Comparison of ENCODE assay signal across 1 cellular context in genomic region chr5:68533571-68534051, GRCh38.
TF ChIP-seq lines count a peak whose summit lies in the region.

No MANE protein-coding gene starts in this region.

TF ChIP-seq in SK-N-SH, 30 proteins besides CTCF, POLR2A, EP300 and RAD21 (continued from another document):
- TF ChIP-seq, protein P1, sequence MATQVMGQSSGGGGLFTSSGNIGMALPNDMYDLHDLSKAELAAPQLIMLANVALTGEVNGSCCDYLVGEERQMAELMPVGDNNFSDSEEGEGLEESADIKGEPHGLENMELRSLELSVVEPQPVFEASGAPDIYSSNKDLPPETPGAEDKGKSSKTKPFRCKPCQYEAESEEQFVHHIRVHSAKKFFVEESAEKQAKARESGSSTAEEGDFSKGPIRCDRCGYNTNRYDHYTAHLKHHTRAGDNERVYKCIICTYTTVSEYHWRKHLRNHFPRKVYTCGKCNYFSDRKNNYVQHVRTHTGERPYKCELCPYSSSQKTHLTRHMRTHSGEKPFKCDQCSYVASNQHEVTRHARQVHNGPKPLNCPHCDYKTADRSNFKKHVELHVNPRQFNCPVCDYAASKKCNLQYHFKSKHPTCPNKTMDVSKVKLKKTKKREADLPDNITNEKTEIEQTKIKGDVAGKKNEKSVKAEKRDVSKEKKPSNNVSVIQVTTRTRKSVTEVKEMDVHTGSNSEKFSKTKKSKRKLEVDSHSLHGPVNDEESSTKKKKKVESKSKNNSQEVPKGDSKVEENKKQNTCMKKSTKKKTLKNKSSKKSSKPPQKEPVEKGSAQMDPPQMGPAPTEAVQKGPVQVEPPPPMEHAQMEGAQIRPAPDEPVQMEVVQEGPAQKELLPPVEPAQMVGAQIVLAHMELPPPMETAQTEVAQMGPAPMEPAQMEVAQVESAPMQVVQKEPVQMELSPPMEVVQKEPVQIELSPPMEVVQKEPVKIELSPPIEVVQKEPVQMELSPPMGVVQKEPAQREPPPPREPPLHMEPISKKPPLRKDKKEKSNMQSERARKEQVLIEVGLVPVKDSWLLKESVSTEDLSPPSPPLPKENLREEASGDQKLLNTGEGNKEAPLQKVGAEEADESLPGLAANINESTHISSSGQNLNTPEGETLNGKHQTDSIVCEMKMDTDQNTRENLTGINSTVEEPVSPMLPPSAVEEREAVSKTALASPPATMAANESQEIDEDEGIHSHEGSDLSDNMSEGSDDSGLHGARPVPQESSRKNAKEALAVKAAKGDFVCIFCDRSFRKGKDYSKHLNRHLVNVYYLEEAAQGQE (IDR thresholded peaks at IDR 0.05; ENCODE audit: low read depth, low read length), result no peak
- no peak for TF ChIP-seq GABPA (IDR thresholded peaks at IDR 0.05; ENCODE audit: low read depth)
- TF ChIP-seq RCOR1 (IDR thresholded peaks at IDR 0.05; ENCODE audit: low read length), result peak; percentile 77; the same call in 1 of the 2 replicates
- peak; percentile 77 for TF ChIP-seq FOXJ3 (CRISPR knock-in tag; IDR thresholded peaks at IDR 0.05)
- TF ChIP-seq IRF3 (IDR thresholded peaks at IDR 0.05; ENCODE audit: low read depth, low read length), result no peak
- TF ChIP-seq, protein P2, sequence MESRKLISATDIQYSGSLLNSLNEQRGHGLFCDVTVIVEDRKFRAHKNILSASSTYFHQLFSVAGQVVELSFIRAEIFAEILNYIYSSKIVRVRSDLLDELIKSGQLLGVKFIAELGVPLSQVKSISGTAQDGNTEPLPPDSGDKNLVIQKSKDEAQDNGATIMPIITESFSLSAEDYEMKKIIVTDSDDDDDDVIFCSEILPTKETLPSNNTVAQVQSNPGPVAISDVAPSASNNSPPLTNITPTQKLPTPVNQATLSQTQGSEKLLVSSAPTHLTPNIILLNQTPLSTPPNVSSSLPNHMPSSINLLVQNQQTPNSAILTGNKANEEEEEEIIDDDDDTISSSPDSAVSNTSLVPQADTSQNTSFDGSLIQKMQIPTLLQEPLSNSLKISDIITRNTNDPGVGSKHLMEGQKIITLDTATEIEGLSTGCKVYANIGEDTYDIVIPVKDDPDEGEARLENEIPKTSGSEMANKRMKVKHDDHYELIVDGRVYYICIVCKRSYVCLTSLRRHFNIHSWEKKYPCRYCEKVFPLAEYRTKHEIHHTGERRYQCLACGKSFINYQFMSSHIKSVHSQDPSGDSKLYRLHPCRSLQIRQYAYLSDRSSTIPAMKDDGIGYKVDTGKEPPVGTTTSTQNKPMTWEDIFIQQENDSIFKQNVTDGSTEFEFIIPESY (IDR thresholded peaks at IDR 0.05; ENCODE audit: borderline replicate concordance, low read depth), result no peak
- no peak for TF ChIP-seq USF2 (IDR thresholded peaks at IDR 0.05; ENCODE audit: borderline replicate concordance, low read depth, low read length)
- TF ChIP-seq RFX5 (IDR thresholded peaks at IDR 0.05; ENCODE audit: low read length), result no peak
- TF ChIP-seq TEAD4 (IDR thresholded peaks at IDR 0.05; ENCODE audit: borderline replicate concordance, insufficient read depth), result no peak
- TF ChIP-seq CHD2 (IDR thresholded peaks at IDR 0.05; ENCODE audit: low read length, partially characterized antibody), result peak; percentile 82
TF ChIP-seq in SK-N-SH: peak in this region for 5.
